In the genomic region with DNA sequence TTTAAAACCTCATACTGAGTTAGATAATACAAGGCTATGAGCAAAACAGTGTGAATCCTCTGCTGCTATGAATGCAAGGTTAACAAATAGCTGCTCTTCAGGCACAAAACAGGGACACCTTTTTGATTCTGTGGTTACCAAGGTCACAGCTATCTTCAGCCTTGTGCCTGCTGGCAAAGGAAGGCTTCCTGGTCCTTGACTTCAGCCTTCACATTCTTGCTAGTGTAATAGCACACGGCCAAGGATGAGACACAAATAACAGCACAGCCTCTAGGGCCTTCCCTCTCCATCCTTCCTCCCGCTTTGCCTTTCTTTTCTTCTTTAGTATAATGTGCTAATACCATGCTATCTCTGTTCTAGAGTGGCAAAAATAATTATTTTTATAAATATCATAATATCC, we compare ENCODE assay signal across 19 cellular contexts.
DNase-seq lines count a peak whose midpoint lies in the region; ATAC-seq and TF ChIP-seq lines count a peak whose summit lies in the region.
"Had no signal": no experiment of that assay in that cellular context is flagged by ENCODE, and none has a peak within 500 bp of the region (broad histone marks: within the 10 kb centered on the region; RNA-seq: fewer than 3 reads in every experiment).

No MANE protein-coding gene starts in this region.

- H3K27me3 ChIP-seq in IMR-90 (ENCODE audit: control insufficient read depth, insufficient read depth, low read length) (no peaks in the 10 kb centered on the region), neuronal stem cell (ENCODE audit: control insufficient read depth in 3 of 3, insufficient read depth in 3 of 3, low read depth in 1 of 3, low read length in 3 of 3) (no peaks in the 10 kb centered on the region)
- H3K27me3 ChIP-seq: BLaER1 had no signal

- H2BK120ac ChIP-seq in IMR-90 (ENCODE audit: low read depth, low read length) (no peak overlapping the region), neuronal stem cell (ENCODE audit: low read depth, low read length) (no peak overlapping the region)

- DNase-seq in HT-29 (ENCODE audit: low spot score): peak; percentile 22
- no peak for DNase-seq in IMR-90
- no peak for DNase-seq in neuronal stem cell (ENCODE audit: low spot score)
- no peak for DNase-seq in anterior cingulate cortex (lab: John Stamatoyannopoulos, UW)
- no peak for DNase-seq in activated T-helper 2 cell treated with anti-CD3 and anti-CD28 coated beads, Interferon-gamma antibody, Interleukin-2, Interleukin-4, amounts not matched to agents 10 μg/mL and 5 μg/mL and 100 μg/mL, durations not matched to agents 14 hours and 24 hours and 36 hours (ENCODE audit: low spot score)
- DNase-seq in superior temporal gyrus (ENCODE audit: extremely low spot score): no peak
- DNase-seq: Caco-2; CD4-positive, CD25-positive, alpha-beta regulatory T cell; CD8-positive, alpha-beta T cell; DMS153; DND-41; H9 had no signal

- H4K8ac ChIP-seq in IMR-90 (ENCODE audit: low read depth in 2 of 2, low read length in 2 of 2) (no peak overlapping the region), neuronal stem cell (ENCODE audit: low read depth, low read length) (no peak overlapping the region)

- ATAC-seq in IMR-90 (ENCODE audit: low read depth) (no peak), HG03280 (IDR thresholded peaks at IDR 0.05; ENCODE audit: unreplicated experiment) (no peak)
- ATAC-seq: CD8-positive, alpha-beta T cell; GM23338; HCT116 had no signal

- no peak for TF ChIP-seq CTCF in IMR-90 (conservative IDR thresholded peaks at IDR 0.05; ENCODE audit: low read depth, low read length)
- no peak for TF ChIP-seq CTCF in VCaP (conservative IDR thresholded peaks at IDR 0.05)

- no peaks in the 10 kb centered on the region for H3K9me1 ChIP-seq in IMR-90 (ENCODE audit: insufficient read depth, low read length)

- H3K27ac Mint-ChIP-seq in activated T-helper 2 cell treated with anti-CD3 and anti-CD28 coated beads, Interferon-gamma antibody, Interleukin-2, Interleukin-4, amounts not matched to agents 10 μg/mL and 5 μg/mL and 100 μg/mL, durations not matched to agents 14 hours and 24 hours and 36 hours: no peak overlapping the region
- H3K27ac Mint-ChIP-seq: B cell; CD4-positive, CD25-positive, alpha-beta regulatory T cell; CD8-positive, alpha-beta T cell; GM23338; H9 had no signal

- no CpG with 5 or more reads among the region's 2 CpGs for WGBS in IMR-90 (ENCODE audit: extremely low coverage in 2 of 2, insufficient read length in 1 of 2), 2 experiments
- no CpG with 5 or more reads among the region's 2 CpGs for WGBS in neuronal stem cell (ENCODE audit: extremely low coverage in 2 of 2, insufficient read length in 2 of 2, insufficient replicate concordance in 1 of 2), 2 donors

- H3K27ac ChIP-seq in IMR-90 (ENCODE audit: insufficient read depth, low read length) (no peak overlapping the region), VCaP (peak overlapping the region; percentile 20; the same call in 1 of the 2 replicates), neuronal stem cell (replicated peaks; ENCODE audit: low read length) (no peak overlapping the region)
- H3K27ac ChIP-seq: BLaER1, C4-2B had no signal

- TF ChIP-seq RAD21 in IMR-90 (IDR thresholded peaks at IDR 0.05; ENCODE audit: low read length): no peak

- no peak overlapping the region for H3K56ac ChIP-seq in IMR-90 (ENCODE audit: extremely low read depth, insufficient read depth, low read length)

- H3K9me3 ChIP-seq in IMR-90 (ENCODE audit: control insufficient read depth, insufficient read depth, low read length) (peaks cover 1% of the 10 kb centered on the region; the same call in 1 of the 2 replicates), neuronal stem cell (replicated peaks in 1 of 2; ENCODE audit: control insufficient read depth in 2 of 2, insufficient read depth in 1 of 2, low read depth in 1 of 2, low read length in 2 of 2) (peaks cover 0 to 5% of the 10 kb centered on the region in 2 donors)
- H3K9me3 ChIP-seq: Caco-2 had no signal

- no peak overlapping the region for H3K9ac ChIP-seq in IMR-90 (ENCODE audit: low read depth, low read length)
- H3K9ac ChIP-seq in neuronal stem cell (ENCODE audit: low read depth, low read length, poor library complexity): peak overlapping the region; percentile 50
- H3K9ac ChIP-seq: BLaER1 had no signal

- no peaks in the 10 kb centered on the region for H3K4me1 Mint-ChIP-seq in activated T-helper 2 cell treated with anti-CD3 and anti-CD28 coated beads, Interferon-gamma antibody, Interleukin-2, Interleukin-4, amounts not matched to agents 10 μg/mL and 5 μg/mL and 100 μg/mL, durations not matched to agents 14 hours and 24 hours and 36 hours (ENCODE audit: low read depth)
- H3K4me1 Mint-ChIP-seq: B cell; CD4-positive, CD25-positive, alpha-beta regulatory T cell had no signal

- intact Hi-C loops in IMR-90 (cut with micrococcal nuclease): no loop called here
- intact Hi-C loops in activated T-helper 2 cell treated with anti-CD3 and anti-CD28 coated beads, Interferon-gamma antibody, Interleukin-2, Interleukin-4, amounts not matched to agents 10 μg/mL and 5 μg/mL and 100 μg/mL, durations not matched to agents 14 hours and 24 hours and 36 hours (cut with micrococcal nuclease): no loop called here

- TF ChIP-seq POLR2A in IMR-90 (IDR thresholded peaks at IDR 0.05; ENCODE audit: low read depth, low read length): no peak

- H4K20me1 ChIP-seq in IMR-90 (ENCODE audit: insufficient read depth, low read length): no peaks in the 10 kb centered on the region
- H4K20me1 ChIP-seq: BLaER1 had no signal

- dilution Hi-C loops in IMR-90 (cut with HindIII; ENCODE audit: low sequenced_read_pairs, unreplicated experiment): no loop called here

- no TSS peak for BruUV-seq in IMR-90 (replicated peaks; lab: Mats Ljungman, UMichigan)

- no peak overlapping the region for H2AFZ ChIP-seq in IMR-90 (replicated peaks; ENCODE audit: low read length, poor library complexity)
- no peak overlapping the region for H2AFZ ChIP-seq in neuronal stem cell (ENCODE audit: low read length)
- H2AFZ ChIP-seq: GM23338 had no signal

- H3K18ac ChIP-seq in IMR-90 (ENCODE audit: low read depth, low read length) (peak overlapping the region; percentile 81; the same call in 1 of the 2 replicates), neuronal stem cell (ENCODE audit: low read length) (peak overlapping the region; percentile 27)

- H3K4me1 ChIP-seq in IMR-90 (ENCODE audit: control insufficient read depth, insufficient read depth, low read length): no peaks in the 10 kb centered on the region
- no peaks in the 10 kb centered on the region for H3K4me1 ChIP-seq in neuronal stem cell (ENCODE audit: control insufficient read depth in 2 of 2, insufficient read depth in 1 of 2, low read depth in 1 of 2, low read length in 2 of 2)
- H3K4me1 ChIP-seq: BLaER1, Caco-2 had no signal

- H3K23ac ChIP-seq in IMR-90 (ENCODE audit: low read depth, low read length) (no peak overlapping the region), neuronal stem cell (ENCODE audit: low read depth, low read length, poor library complexity) (peak overlapping the region; percentile 43)

- CTCF ChIA-PET in IMR-90 (lab: Yijun Ruan, JAX): no interaction called here

- no peaks in the 10 kb centered on the region for H3K27me3 Mint-ChIP-seq in activated T-helper 2 cell treated with anti-CD3 and anti-CD28 coated beads, Interferon-gamma antibody, Interleukin-2, Interleukin-4, amounts not matched to agents 10 μg/mL and 5 μg/mL and 100 μg/mL, durations not matched to agents 14 hours and 24 hours and 36 hours (ENCODE audit: low read depth)
- H3K27me3 Mint-ChIP-seq: CD4-positive, CD25-positive, alpha-beta regulatory T cell had no signal

- H4K91ac ChIP-seq in IMR-90 (ENCODE audit: insufficient read depth, low read depth, low read length): 0 out of 2 replicates have a peak overlapping the region, but pooled peaks have one; percentile 1
- H4K91ac ChIP-seq in neuronal stem cell (ENCODE audit: low read depth, low read length, poor library complexity): no peak overlapping the region

- no peak overlapping the region for H2AK9ac ChIP-seq in IMR-90 (replicated peaks; ENCODE audit: low read depth, low read length, poor library complexity)

- no peak overlapping the region for H3K4me2 ChIP-seq in IMR-90 (ENCODE audit: low read depth, low read length)
- no peak overlapping the region for H3K4me2 ChIP-seq in neuronal stem cell (ENCODE audit: insufficient read depth, low read length, poor library complexity, severe bottlenecking)
- H3K4me2 ChIP-seq: BLaER1, GM23338 had no signal

- H3K36me3 ChIP-seq in IMR-90 (ENCODE audit: control insufficient read depth, insufficient read depth, low read length): no peaks in the 10 kb centered on the region
- no peaks in the 10 kb centered on the region for H3K36me3 ChIP-seq in neuronal stem cell (replicated peaks in 1 of 2; ENCODE audit: control insufficient read depth in 2 of 2, insufficient read depth in 2 of 2, low read length in 2 of 2)
- H3K36me3 ChIP-seq: BLaER1 had no signal

- no peak overlapping the region for H3K4me3 ChIP-seq in IMR-90 (ENCODE audit: insufficient read depth, low read depth, low read length)
- H3K4me3 ChIP-seq in neuronal stem cell (ENCODE audit: low read length in 2 of 2): no peak overlapping the region
- H3K4me3 ChIP-seq: BLaER1, GM23338 had no signal

- H3K14ac ChIP-seq in IMR-90 (replicated peaks; ENCODE audit: low read depth, low read length): no peak overlapping the region
- no peak overlapping the region for H3K14ac ChIP-seq in neuronal stem cell (ENCODE audit: low read length)

- H2BK5ac ChIP-seq in IMR-90 (ENCODE audit: low read depth, low read length, poor library complexity, severe bottlenecking) (no peak overlapping the region), neuronal stem cell (ENCODE audit: low read length) (no peak overlapping the region)

- POLR2A ChIA-PET in IMR-90 (lab: Charles Lee; ENCODE audit: unreplicated experiment): no interaction called here

- H2BK20ac ChIP-seq in IMR-90 (ENCODE audit: low read depth, low read length): 0 out of 2 replicates have a peak overlapping the region, but pooled peaks have one; percentile 3

- no peak overlapping the region for H2BK12ac ChIP-seq in neuronal stem cell (ENCODE audit: low read length)

- in situ Hi-C loops in IMR-90 (cut with MboI; ENCODE audit: low sequenced_read_pairs): no loop called here

- H3K4ac ChIP-seq in IMR-90 (ENCODE audit: low read depth, low read length) (no peak overlapping the region), neuronal stem cell (ENCODE audit: low read length) (no peak overlapping the region)

- no peaks in the 10 kb centered on the region for H3K36me3 Mint-ChIP-seq in activated T-helper 2 cell treated with anti-CD3 and anti-CD28 coated beads, Interferon-gamma antibody, Interleukin-2, Interleukin-4, amounts not matched to agents 10 μg/mL and 5 μg/mL and 100 μg/mL, durations not matched to agents 14 hours and 24 hours and 36 hours (ENCODE audit: low read depth)
- H3K36me3 Mint-ChIP-seq: CD4-positive, CD25-positive, alpha-beta regulatory T cell; CD8-positive, alpha-beta T cell had no signal

- H3K79me1 ChIP-seq in IMR-90 (ENCODE audit: low read depth in 1 of 2, low read length in 2 of 2) (no peaks in the 10 kb centered on the region), neuronal stem cell (ENCODE audit: low read depth, low read length) (peaks cover 3% of the 10 kb centered on the region)

- no peak overlapping the region; the same call in 1 of the 2 replicates for H4K5ac ChIP-seq in IMR-90 (ENCODE audit: low read depth, low read length)

- H3K9me3 Mint-ChIP-seq in activated T-helper 2 cell treated with anti-CD3 and anti-CD28 coated beads, Interferon-gamma antibody, Interleukin-2, Interleukin-4, amounts not matched to agents 10 μg/mL and 5 μg/mL and 100 μg/mL, durations not matched to agents 14 hours and 24 hours and 36 hours: no peaks in the 10 kb centered on the region
- H3K9me3 Mint-ChIP-seq: CD8-positive, alpha-beta T cell had no signal

- H2BK15ac ChIP-seq in IMR-90 (ENCODE audit: low read depth, low read length): 0 out of 3 replicates have a peak overlapping the region, but pooled peaks have one; percentile 20
- no peak overlapping the region for H2BK15ac ChIP-seq in neuronal stem cell (ENCODE audit: low read length)

- H2AK5ac ChIP-seq in IMR-90 (ENCODE audit: low read depth, low read length) (peak overlapping the region; percentile 51; the same call in 1 of the 2 replicates), neuronal stem cell (ENCODE audit: low read depth, low read length) (no peak overlapping the region)

- H3K4me3 Mint-ChIP-seq in activated T-helper 2 cell treated with anti-CD3 and anti-CD28 coated beads, Interferon-gamma antibody, Interleukin-2, Interleukin-4, amounts not matched to agents 10 μg/mL and 5 μg/mL and 100 μg/mL, durations not matched to agents 14 hours and 24 hours and 36 hours (ENCODE audit: low read depth): no peak overlapping the region
- H3K4me3 Mint-ChIP-seq: B cell; CD4-positive, CD25-positive, alpha-beta regulatory T cell; CD8-positive, alpha-beta T cell; GM23338; H9 had no signal
